ENCODE assay signal across 1 cellular context in genomic region chr1:45304311-45305081, GRCh38.
A peak's percentile ranks its signal among the peaks of the same experiment; 100 is the strongest.
TF ChIP-seq lines count a peak whose summit lies in the region.

No MANE protein-coding gene starts in this region.

TF ChIP-seq in HepG2, 621 proteins besides CTCF, POLR2A, EP300 and RAD21 (continued from another document and continues in another):
- no peak for TF ChIP-seq FOXO4 (CRISPR knock-in tag; conservative IDR thresholded peaks at IDR 0.05)
- TF ChIP-seq ZNF629 (CRISPR knock-in tag; conservative IDR thresholded peaks at IDR 0.05) = no peak
- no peak for TF ChIP-seq MBNL3 (CRISPR knock-in tag; conservative IDR thresholded peaks at IDR 0.05)
- no peak for TF ChIP-seq KDM6A (CRISPR knock-in tag; IDR thresholded peaks at IDR 0.05; ENCODE audit: low read depth)
- no peak for TF ChIP-seq TOE1 (CRISPR knock-in tag; IDR thresholded peaks at IDR 0.05)
- no peak for TF ChIP-seq PBX2 (CRISPR knock-in tag; IDR thresholded peaks at IDR 0.05)
- TF ChIP-seq HOXA5 (CRISPR knock-in tag; IDR thresholded peaks at IDR 0.05) = no peak
- TF ChIP-seq ZNF768 (CRISPR knock-in tag; IDR thresholded peaks at IDR 0.05) = no peak
- peak; percentile 67 for TF ChIP-seq NR2F6 (IDR thresholded peaks at IDR 0.05)
- peak; percentile 74; the same call in 1 of the 2 replicates for TF ChIP-seq NR2F6 (CRISPR knock-in tag; IDR thresholded peaks at IDR 0.05)
- TF ChIP-seq TAF15 (IDR thresholded peaks at IDR 0.05; ENCODE audit: low read depth, low read length, poor library complexity, severe bottlenecking) = no peak
- TF ChIP-seq CENPBD1 (CRISPR knock-in tag; IDR thresholded peaks at IDR 0.05; ENCODE audit: borderline replicate concordance, low read depth) = no peak
- TF ChIP-seq SKIL (CRISPR knock-in tag; IDR thresholded peaks at IDR 0.05; ENCODE audit: borderline replicate concordance) = peak; percentile 15; the same call in 1 of the 2 replicates
- no peak for TF ChIP-seq ZSCAN5A (CRISPR knock-in tag; IDR thresholded peaks at IDR 0.05; ENCODE audit: borderline replicate concordance)
- TF ChIP-seq JDP2 (CRISPR knock-in tag; IDR thresholded peaks at IDR 0.05; ENCODE audit: borderline replicate concordance) = no peak
- TF ChIP-seq THYN1 (CRISPR knock-in tag; IDR thresholded peaks at IDR 0.05; ENCODE audit: borderline replicate concordance, low read depth) = no peak
- TF ChIP-seq ZBTB49 (CRISPR knock-in tag; IDR thresholded peaks at IDR 0.05; ENCODE audit: borderline replicate concordance) = no peak
- no peak for TF ChIP-seq ZNF274 (CRISPR knock-in tag; IDR thresholded peaks at IDR 0.05)
- 0 out of 2 replicates have a peak, but pooled peaks have one; percentile 36 for TF ChIP-seq POLR2AphosphoS5 (IDR thresholded peaks at IDR 0.05; ENCODE audit: low read depth, low read length)
- TF ChIP-seq HMG20A (CRISPR knock-in tag; IDR thresholded peaks at IDR 0.05; ENCODE audit: borderline replicate concordance) = no peak
- TF ChIP-seq ZNF12 (CRISPR knock-in tag; IDR thresholded peaks at IDR 0.05) = no peak
- 0 out of 2 replicates have a peak, but pooled peaks have one; percentile 1 for TF ChIP-seq ZKSCAN8 (CRISPR knock-in tag; IDR thresholded peaks at IDR 0.05; ENCODE audit: borderline replicate concordance)
- TF ChIP-seq E2F1 (CRISPR knock-in tag; IDR thresholded peaks at IDR 0.05) = no peak
- TF ChIP-seq ONECUT2 (CRISPR knock-in tag; IDR thresholded peaks at IDR 0.05) = no peak
- no peak for TF ChIP-seq ZNF446 (CRISPR knock-in tag; IDR thresholded peaks at IDR 0.05)
- 0 out of 2 replicates have a peak, but pooled peaks have one; percentile 32 for TF ChIP-seq ZFP91 (CRISPR knock-in tag; IDR thresholded peaks at IDR 0.05; ENCODE audit: borderline replicate concordance)
- TF ChIP-seq TIGD3 (CRISPR knock-in tag; IDR thresholded peaks at IDR 0.05; ENCODE audit: borderline replicate concordance) = no peak
- TF ChIP-seq BATF2 (CRISPR knock-in tag; IDR thresholded peaks at IDR 0.05) = no peak
- no peak for TF ChIP-seq REST (IDR thresholded peaks at IDR 0.05; ENCODE audit: borderline replicate concordance in 1 of 2, low read depth in 1 of 2, low read length in 2 of 2)
- 0 out of 2 replicates have a peak, but pooled peaks have one; percentile 48 for TF ChIP-seq ZBTB4 (CRISPR knock-in tag; IDR thresholded peaks at IDR 0.05; ENCODE audit: borderline replicate concordance)
- no peak for TF ChIP-seq BCL3 (CRISPR knock-in tag; IDR thresholded peaks at IDR 0.05)
